ENCODE assay signal across 20 cellular contexts in the genomic region with DNA sequence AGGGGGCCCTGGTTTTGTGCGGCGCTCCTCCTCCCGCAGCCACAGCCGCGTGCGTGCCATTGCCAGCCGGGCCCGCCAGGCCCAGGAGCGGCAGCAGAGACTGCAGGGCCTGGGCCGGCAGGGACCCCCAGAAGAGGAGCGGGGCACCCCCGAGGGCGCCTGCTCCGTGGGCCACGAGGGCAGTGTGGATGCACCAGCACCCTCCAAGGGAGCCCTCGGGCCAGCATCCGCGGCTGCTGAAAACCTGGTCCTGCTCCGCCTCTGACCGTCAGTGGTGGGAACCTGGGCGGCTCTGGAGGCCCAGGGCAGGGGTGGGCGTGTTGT. TPM values are rescaled to one million over a fixed set of nuclear protein-coding genes. Genes with fewer than 3 reads are reported as not detected.
"Had no signal": no experiment of that assay in that cellular context is flagged by ENCODE, and none has a peak within 500 bp of the region (broad histone marks: within the 10 kb centered on the region; RNA-seq: fewer than 3 reads in every experiment).

No MANE protein-coding gene starts in this region.

- H3K9me3 ChIP-seq: heart right ventricle, neutrophil had no signal

- H3K27ac ChIP-seq: heart right ventricle, neutrophil had no signal

- FAIRE-seq: endometrium, frontal cortex, islet of Langerhans, small intestine had no signal

- DNase-seq: effector memory CD4-positive, alpha-beta T cell; heart right ventricle; kidney glomerular epithelial cell; naive thymus-derived CD4-positive, alpha-beta T cell; nephron progenitor cell; posterior cingulate gyrus; small intestine; stimulated activated CD4-positive, alpha-beta T cell treated with anti-CD3 and anti-CD28 coated beads, Interleukin-12 subunit alpha, Interleukin-12 subunit beta, amount 100 ng/mL, for 4 hours; stimulated activated naive CD4-positive, alpha-beta T cell treated with Interleukin-2 at 50 U/mL for 16 hours; trophoblast cell had no signal

- H3K4me3 ChIP-seq: heart right ventricle had no signal

- ATAC-seq: naive thymus-derived CD4-positive, alpha-beta T cell had no signal

RNA-seq across cellular contexts. Expression of a gene that starts 25.2 kb away (rescaled TPM):
- total RNA-seq: fibroblast of lung; lung microvascular endothelial cell; mononuclear cell; naive thymus-derived CD4-positive, alpha-beta T cell; osteocyte; pulmonary artery endothelial cell had no signal
- polyA plus RNA-seq: fibroblast of lung; liver; naive thymus-derived CD4-positive, alpha-beta T cell had no signal
